ENCODE assay signal across 8 cellular contexts in genomic region chr11:130636672-130637463, GRCh38.
DNase-seq lines count a peak whose midpoint lies in the region; ATAC-seq, FAIRE-seq and TF ChIP-seq lines count a peak whose summit lies in the region.

No MANE protein-coding gene starts in this region.

- no peak overlapping the region for H3K4me3 Mint-ChIP-seq in astrocyte (ENCODE audit: unreplicated experiment)

- ATAC-seq in GM19351 (IDR thresholded peaks at IDR 0.05; ENCODE audit: unreplicated experiment): peak; percentile 60
- peak; percentile 76 for ATAC-seq in HG03432 (IDR thresholded peaks at IDR 0.05; ENCODE audit: unreplicated experiment)

- no peak for TF ChIP-seq CTCF in astrocyte (IDR thresholded peaks at IDR 0.05; ENCODE audit: insufficient read depth, low read depth, low read length)

- H3K4me1 Mint-ChIP-seq in astrocyte (ENCODE audit: low read depth, unreplicated experiment): peaks cover 30% of the 10 kb centered on the region

- no peaks in the 10 kb centered on the region for H4K20me1 ChIP-seq in astrocyte (ENCODE audit: insufficient read depth, low read length)

- no peaks in the 10 kb centered on the region for H3K9me3 Mint-ChIP-seq in astrocyte (ENCODE audit: unreplicated experiment)

- no peaks in the 10 kb centered on the region for H3K79me2 ChIP-seq in astrocyte (ENCODE audit: insufficient read depth, low read length)

- H3K36me3 Mint-ChIP-seq in astrocyte (ENCODE audit: low read depth, unreplicated experiment): no peaks in the 10 kb centered on the region

- no peaks in the 10 kb centered on the region for H3K36me3 ChIP-seq in astrocyte (ENCODE audit: insufficient read depth, low read length)

- peak overlapping the region; percentile 3 for H2AFZ ChIP-seq in astrocyte (ENCODE audit: low read depth, low read length)

- H3K27me3 Mint-ChIP-seq in astrocyte (ENCODE audit: low read depth, unreplicated experiment): peaks cover 3% of the 10 kb centered on the region

- peak overlapping the region; percentile 76 for H3K27ac Mint-ChIP-seq in astrocyte (ENCODE audit: unreplicated experiment)

- no peaks in the 10 kb centered on the region for H3K9me3 ChIP-seq in astrocyte (ENCODE audit: insufficient read depth, low read depth, low read length)

- H3K27ac ChIP-seq in astrocyte (ENCODE audit: low read depth, low read length): peak overlapping the region; percentile 72

- FAIRE-seq in astrocyte (lab: Jason Lieb, UNC) (peak; percentile 39), frontal cortex (lab: Jason Lieb, UNC) (no peak)

- DNase-seq in astrocyte (ENCODE audit: low read depth): peak; percentile 96
- DNase-seq in renal cortical epithelial cell (ENCODE audit: low read depth): peak; percentile 100
- no peak for DNase-seq in germinal center (ENCODE audit: low spot score)
- no peak for DNase-seq in frontal cortex (ENCODE audit: low spot score in 2 of 2)
- no peak for DNase-seq in NCI-H82 treated with DMSO at 0.1 percent for 48 hours (lab: John Stamatoyannopoulos, UW; ENCODE audit: unreplicated experiment)
- no peak for DNase-seq in stimulated activated CD4-positive, alpha-beta T cell treated with anti-CD3 and anti-CD28 coated beads, Interleukin-12 subunit alpha, Interleukin-12 subunit beta, amount 100 ng/mL, for 4 hours

- H3K4me1 ChIP-seq in astrocyte (ENCODE audit: insufficient read depth, low read length): peaks cover 50% of the 10 kb centered on the region

- H3K4me3 ChIP-seq in astrocyte (ENCODE audit: insufficient read depth, low read depth, low read length): no peak overlapping the region

- no peaks in the 10 kb centered on the region for H3K27me3 ChIP-seq in astrocyte (ENCODE audit: insufficient read depth, low read length)

- H3K4me2 ChIP-seq in astrocyte (ENCODE audit: low read length): peak overlapping the region; percentile 60

- H3K9ac ChIP-seq in astrocyte (ENCODE audit: low read length): peak overlapping the region; percentile 51

Comparison
In these comparisons a context has a peak if more than half of its experiments do, and no peak if none do; other contexts are left out.
1. DNase-seq: peak in astrocyte (single experiment) and renal cortical epithelial cell (single experiment); none in germinal center (single experiment), frontal cortex (0 of 2), NCI-H82 treated with DMSO at 0.1 percent for 48 hours (single experiment) and stimulated activated CD4-positive, alpha-beta T cell treated with anti-CD3 and anti-CD28 coated beads, Interleukin-12 subunit alpha, Interleukin-12 subunit beta, amount 100 ng/mL, for 4 hours (single experiment).